8 cellular contexts compared by ENCODE assay signal in genomic region chr17:7204828-7205461, GRCh38. TPM values are rescaled to one million over a fixed set of nuclear protein-coding genes. Genes with fewer than 3 reads are reported as not detected.
DNase-seq lines count a peak whose midpoint lies in the region; ATAC-seq, FAIRE-seq and TF ChIP-seq lines count a peak whose summit lies in the region.

No MANE protein-coding gene starts in this region.

- WGBS in smooth muscle cell (ENCODE audit: low lambda C conversion rate): 4% methylated on average over 34 of the region's 34 CpGs

- H3K4me1 ChIP-seq in smooth muscle cell (ENCODE audit: low read depth): peaks cover 28% of the 10 kb centered on the region

- H3K9me3 ChIP-seq in WERI-Rb-1 (ENCODE audit: severe bottlenecking): no peaks in the 10 kb centered on the region
- H3K9me3 ChIP-seq in smooth muscle cell (replicated peaks; ENCODE audit: low read depth): no peaks in the 10 kb centered on the region

- in situ Hi-C loops in KBM-7 (cut with MboI; ENCODE audit: low pct_unique_long_range_greater_than_20kb, low sequenced_read_pairs): no loop called here

- no peak overlapping the region for H2AFZ ChIP-seq in smooth muscle cell (ENCODE audit: low read depth)

- peak overlapping the region; percentile 80 for H3K4me2 ChIP-seq in smooth muscle cell

- no peaks in the 10 kb centered on the region for H3F3A ChIP-seq in smooth muscle cell (ENCODE audit: low read depth)

- peak overlapping the region; percentile 58 for H3K9ac ChIP-seq in smooth muscle cell (ENCODE audit: low read depth)

- DNase-seq in DMS 273 treated with DMSO at 0.1 percent for 48 hours (lab: John Stamatoyannopoulos, UW) (peak; percentile 88), Kasumi-1 (lab: John Stamatoyannopoulos, UW) (peak; percentile 52 to 67), WERI-Rb-1 (peak; percentile 97), bronchial epithelial cell (ENCODE audit: low read depth) (peak; percentile 63), iPS-NIHi7 (ENCODE audit: extremely low spot score) (peak; percentile 98), smooth muscle cell (lab: John Stamatoyannopoulos, UW; ENCODE audit: unreplicated experiment) (peak; percentile 73), KBM-7 (no peak)

- H3K79me2 ChIP-seq in smooth muscle cell (ENCODE audit: low read depth): peaks cover 23% of the 10 kb centered on the region

- H3K4me3 ChIP-seq in WERI-Rb-1 (ENCODE audit: low read depth, low read length) (peak overlapping the region; percentile 25), bronchial epithelial cell (ENCODE audit: low read depth, low read length) (peak overlapping the region; percentile 48), smooth muscle cell (peak overlapping the region; percentile 55)

- H3K27me3 ChIP-seq in WERI-Rb-1 (ENCODE audit: insufficient read depth, low read depth, severe bottlenecking): no peaks in the 10 kb centered on the region
- H3K27me3 ChIP-seq in bronchial epithelial cell (ENCODE audit: control insufficient read depth, insufficient read depth, low read length): no peaks in the 10 kb centered on the region
- H3K27me3 ChIP-seq in smooth muscle cell (ENCODE audit: low read depth): no peaks in the 10 kb centered on the region

- peak overlapping the region; percentile 91 for H3K27ac ChIP-seq in WERI-Rb-1
- H3K27ac ChIP-seq in smooth muscle cell (ENCODE audit: low read depth): peak overlapping the region; percentile 14

- TF ChIP-seq CTCF in WERI-Rb-1 (IDR thresholded peaks at IDR 0.05; ENCODE audit: low read depth, low read length) (no peak), bronchial epithelial cell (IDR thresholded peaks at IDR 0.05; ENCODE audit: insufficient read depth, low read length, severe bottlenecking) (no peak), smooth muscle cell (IDR thresholded peaks at IDR 0.05; ENCODE audit: borderline replicate concordance, insufficient read depth, poor library complexity, severe bottlenecking) (no peak)

- peak; percentile 66 for ATAC-seq in GM21515 (IDR thresholded peaks at IDR 0.05; ENCODE audit: unreplicated experiment)

- no peak for FAIRE-seq in bronchial epithelial cell (lab: Jason Lieb, UNC)

- H4K20me1 ChIP-seq in smooth muscle cell (ENCODE audit: low read depth): peaks cover 48% of the 10 kb centered on the region

- H3K36me3 ChIP-seq in WERI-Rb-1 (peaks cover 60% of the 10 kb centered on the region), bronchial epithelial cell (ENCODE audit: control insufficient read depth, insufficient read depth, low read length) (no peaks in the 10 kb centered on the region), smooth muscle cell (ENCODE audit: low read depth) (no peaks in the 10 kb centered on the region)

RNA-seq across cellular contexts. Expression of gene DLG4, which starts 14.7 kb away (rescaled TPM):
- total RNA-seq in bronchial epithelial cell (1.8 and 1.9 TPM in 2 replicates), smooth muscle cell (9.4 and 12.3 TPM in 2 replicates)
- 2.3 and 4.2 TPM in 2 replicates for polyA plus RNA-seq in smooth muscle cell

RNA-seq across cellular contexts. Expression of gene ACADVL, which starts 14.8 kb away (rescaled TPM):
- total RNA-seq in bronchial epithelial cell (216 and 277 TPM in 2 replicates), smooth muscle cell (136 and 185 TPM in 2 replicates)
- polyA plus RNA-seq in smooth muscle cell: 331 and 541 TPM in 2 replicates

RNA-seq across cellular contexts. Expression of gene ASGR1, which starts 25.8 kb away (rescaled TPM):
- total RNA-seq in bronchial epithelial cell: under 0.01 and 0.38 TPM in 2 replicates
- 1.2 and 3.6 TPM in 2 replicates for total RNA-seq in smooth muscle cell
- polyA plus RNA-seq in smooth muscle cell: 4.2 and 11.0 TPM in 2 replicates

RNA-seq across cellular contexts. Expression of gene DVL2, which starts 29.4 kb away (rescaled TPM):
- total RNA-seq in bronchial epithelial cell (52.1 and 55.3 TPM in 2 replicates), smooth muscle cell (26.1 and 31.8 TPM in 2 replicates)
- 46.7 and 49.6 TPM in 2 replicates for polyA plus RNA-seq in smooth muscle cell

RNA-seq across cellular contexts. Expression of gene PHF23, which starts 34.3 kb away (rescaled TPM):
- total RNA-seq in bronchial epithelial cell: 27.4 and 34.9 TPM in 2 replicates
- total RNA-seq in smooth muscle cell: 41.6 and 48.5 TPM in 2 replicates
- 33.8 and 46.5 TPM in 2 replicates for polyA plus RNA-seq in smooth muscle cell
